In the genomic region with DNA sequence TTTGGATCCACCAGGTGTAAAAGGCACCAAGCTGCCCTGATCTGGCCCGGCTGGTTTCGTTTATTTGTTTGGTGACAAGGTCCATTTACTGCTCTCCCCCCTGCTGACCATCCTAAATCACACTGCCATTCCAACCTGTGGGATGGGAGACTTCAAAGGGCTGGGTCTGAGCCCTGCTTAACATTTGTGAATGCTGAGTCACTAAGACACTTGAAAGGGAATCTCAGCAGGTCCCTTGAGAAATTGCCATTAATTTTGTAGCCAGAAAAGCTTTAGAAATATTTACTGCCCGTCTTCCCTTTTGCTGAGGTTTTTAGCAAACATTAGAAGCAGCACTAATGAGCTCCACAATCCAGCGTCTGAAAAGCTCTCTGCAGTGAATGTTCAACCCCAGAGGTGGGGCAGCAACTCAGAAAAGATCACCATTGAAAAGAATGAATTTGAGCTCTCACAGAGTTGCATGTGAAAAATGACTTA, we compare ENCODE assay signal across 11 cellular contexts.
DNase-seq lines count a peak whose midpoint lies in the region; ATAC-seq and TF ChIP-seq lines count a peak whose summit lies in the region.
"Had no signal": no experiment of that assay in that cellular context is flagged by ENCODE, and none has a peak within 500 bp of the region (broad histone marks: within the 10 kb centered on the region; RNA-seq: fewer than 3 reads in every experiment).

No MANE protein-coding gene starts in this region.

- peak; percentile 4 for DNase-seq in DND-41
- peak; percentile 81 for DNase-seq in NCI-H146 (lab: John Stamatoyannopoulos, UW)
- no peak for DNase-seq in chondrocyte (ENCODE audit: low spot score)
- peak; percentile 67 for DNase-seq in neuronal stem cell (ENCODE audit: low spot score)
- no peak for DNase-seq in omental fat pad (ENCODE audit: low spot score)
- no peak for DNase-seq in NK-92 treated with Interleukin-12 subunit alpha and Interleukin-12 subunit beta, amount 100 ng/mL, for 24 hours (lab: John Stamatoyannopoulos, UW)
- DNase-seq: cerebellar nuclear complex; naive B cell; stimulated activated naive CD4-positive, alpha-beta T cell had no signal

- no peak overlapping the region for H3K14ac ChIP-seq in neuronal stem cell (ENCODE audit: low read length)

- no peak overlapping the region for H4K8ac ChIP-seq in neuronal stem cell (ENCODE audit: low read depth, low read length)

- no CpG with 5 or more reads among the region's 4 CpGs for WGBS in neuronal stem cell (ENCODE audit: extremely low coverage in 2 of 2, insufficient read length in 2 of 2, insufficient replicate concordance in 1 of 2), 2 donors

- ATAC-seq in DND-41 (ENCODE audit: insufficient read depth, low read depth), result no peak; the same call in 2 of the 3 replicates
- ATAC-seq in HG03457 (IDR thresholded peaks at IDR 0.05; ENCODE audit: unreplicated experiment), result no peak
- no peak for ATAC-seq in omental fat pad (ENCODE audit: low FRiP score)
- ATAC-seq in HG02852 (IDR thresholded peaks at IDR 0.05; ENCODE audit: unreplicated experiment), result no peak

- no peak overlapping the region for H2AK5ac ChIP-seq in neuronal stem cell (ENCODE audit: low read depth, low read length)

- H2BK120ac ChIP-seq in neuronal stem cell (ENCODE audit: low read depth, low read length), result no peak overlapping the region

- H3K4me3 Mint-ChIP-seq in chondrocyte (ENCODE audit: unreplicated experiment), result no peak overlapping the region

- H4K91ac ChIP-seq in neuronal stem cell (ENCODE audit: low read depth, low read length, poor library complexity), result no peak overlapping the region

- H3K9me3 ChIP-seq in DND-41 (ENCODE audit: insufficient read depth, low read length, severe bottlenecking) (no peaks in the 10 kb centered on the region), neuronal stem cell (replicated peaks in 1 of 2; ENCODE audit: control insufficient read depth in 2 of 2, insufficient read depth in 1 of 2, low read depth in 1 of 2, low read length in 2 of 2) (no peaks in the 10 kb centered on the region)

- H2BK12ac ChIP-seq in neuronal stem cell (ENCODE audit: low read length), result no peak overlapping the region

- H3K27ac ChIP-seq in DND-41 (ENCODE audit: low read length) (no peak overlapping the region), neuronal stem cell (replicated peaks; ENCODE audit: low read length) (peak overlapping the region; percentile 88)

- H3K4me3 ChIP-seq in DND-41 (ENCODE audit: low read depth in 1 of 2, low read length in 2 of 2), result no peak overlapping the region
- H3K4me3 ChIP-seq in neuronal stem cell (ENCODE audit: low read length in 2 of 2), result no peak overlapping the region

- H3K4me2 ChIP-seq in DND-41 (ENCODE audit: insufficient read depth, low read length) (no peak overlapping the region), neuronal stem cell (ENCODE audit: insufficient read depth, low read length, poor library complexity, severe bottlenecking) (peak overlapping the region; percentile 28)

- no peaks in the 10 kb centered on the region for H3K79me1 ChIP-seq in neuronal stem cell (ENCODE audit: low read depth, low read length)

- H3K27ac Mint-ChIP-seq in chondrocyte (ENCODE audit: unreplicated experiment), result peak overlapping the region; percentile 8

- H2AFZ ChIP-seq in DND-41 (ENCODE audit: low read depth, low read length), result no peak overlapping the region; the same call in 1 of the 2 replicates
- H2AFZ ChIP-seq in neuronal stem cell (ENCODE audit: low read length), result peak overlapping the region; percentile 46

- no peak overlapping the region for H3K4ac ChIP-seq in neuronal stem cell (ENCODE audit: low read length)

- H3K36me3 ChIP-seq in DND-41 (ENCODE audit: insufficient read depth, low read length) (no peaks in the 10 kb centered on the region), neuronal stem cell (replicated peaks in 1 of 2; ENCODE audit: control insufficient read depth in 2 of 2, insufficient read depth in 2 of 2, low read length in 2 of 2) (no peaks in the 10 kb centered on the region)

- H3K4me1 ChIP-seq in DND-41 (ENCODE audit: insufficient read depth, low read length), result peaks cover 32% of the 10 kb centered on the region
- H3K4me1 ChIP-seq in neuronal stem cell (ENCODE audit: control insufficient read depth in 2 of 2, insufficient read depth in 1 of 2, low read depth in 1 of 2, low read length in 2 of 2), result peaks cover 12 to 20% of the 10 kb centered on the region in 2 donors

- H3K79me2 ChIP-seq in DND-41 (ENCODE audit: insufficient read depth, low read length), result no peaks in the 10 kb centered on the region

- peaks cover 10% of the 10 kb centered on the region for H3K9me3 Mint-ChIP-seq in chondrocyte (ENCODE audit: low read depth)

- H3K27me3 ChIP-seq in DND-41 (ENCODE audit: insufficient read depth, low read length, poor library complexity), result no peaks in the 10 kb centered on the region
- H3K27me3 ChIP-seq in neuronal stem cell (ENCODE audit: control insufficient read depth in 3 of 3, insufficient read depth in 3 of 3, low read depth in 1 of 3, low read length in 3 of 3), result no peaks in the 10 kb centered on the region

- no peak overlapping the region for H2BK15ac ChIP-seq in neuronal stem cell (ENCODE audit: low read length)

- no peak overlapping the region for H3K18ac ChIP-seq in neuronal stem cell (ENCODE audit: low read length)

- no peaks in the 10 kb centered on the region for H4K20me1 ChIP-seq in DND-41 (ENCODE audit: insufficient read depth, low read length)

- H3K27me3 Mint-ChIP-seq in chondrocyte (ENCODE audit: low read depth), result no peaks in the 10 kb centered on the region

- TF ChIP-seq CTCF in DND-41 (IDR thresholded peaks at IDR 0.05; ENCODE audit: borderline replicate concordance, extremely low read depth, low read length, poor library complexity, severe bottlenecking), result no peak
- TF ChIP-seq CTCF in chondrocyte (IDR thresholded peaks at IDR 0.05), result no peak
- no peak for TF ChIP-seq CTCF in omental fat pad (IDR thresholded peaks at IDR 0.05)

- peaks cover 4% of the 10 kb centered on the region for H3K36me3 Mint-ChIP-seq in chondrocyte (ENCODE audit: low read depth)

- H3K23ac ChIP-seq in neuronal stem cell (ENCODE audit: low read depth, low read length, poor library complexity), result no peak overlapping the region

- H2BK5ac ChIP-seq in neuronal stem cell (ENCODE audit: low read length), result no peak overlapping the region

- H3K9ac ChIP-seq in DND-41 (ENCODE audit: low read depth, low read length) (no peak overlapping the region), neuronal stem cell (ENCODE audit: low read depth, low read length, poor library complexity) (no peak overlapping the region)

- peaks cover 32% of the 10 kb centered on the region for H3K4me1 Mint-ChIP-seq in chondrocyte (ENCODE audit: low read depth)

Comparison
In these comparisons a context has a peak if more than half of its experiments do, and no peak if none do; other contexts are left out.
1. DNase-seq: peak in DND-41 (single experiment), NCI-H146 (single experiment) and neuronal stem cell (single experiment); none in chondrocyte (single experiment), omental fat pad (single experiment) and NK-92 treated with Interleukin-12 subunit alpha and Interleukin-12 subunit beta, amount 100 ng/mL, for 24 hours (single experiment).